In the genomic region with DNA sequence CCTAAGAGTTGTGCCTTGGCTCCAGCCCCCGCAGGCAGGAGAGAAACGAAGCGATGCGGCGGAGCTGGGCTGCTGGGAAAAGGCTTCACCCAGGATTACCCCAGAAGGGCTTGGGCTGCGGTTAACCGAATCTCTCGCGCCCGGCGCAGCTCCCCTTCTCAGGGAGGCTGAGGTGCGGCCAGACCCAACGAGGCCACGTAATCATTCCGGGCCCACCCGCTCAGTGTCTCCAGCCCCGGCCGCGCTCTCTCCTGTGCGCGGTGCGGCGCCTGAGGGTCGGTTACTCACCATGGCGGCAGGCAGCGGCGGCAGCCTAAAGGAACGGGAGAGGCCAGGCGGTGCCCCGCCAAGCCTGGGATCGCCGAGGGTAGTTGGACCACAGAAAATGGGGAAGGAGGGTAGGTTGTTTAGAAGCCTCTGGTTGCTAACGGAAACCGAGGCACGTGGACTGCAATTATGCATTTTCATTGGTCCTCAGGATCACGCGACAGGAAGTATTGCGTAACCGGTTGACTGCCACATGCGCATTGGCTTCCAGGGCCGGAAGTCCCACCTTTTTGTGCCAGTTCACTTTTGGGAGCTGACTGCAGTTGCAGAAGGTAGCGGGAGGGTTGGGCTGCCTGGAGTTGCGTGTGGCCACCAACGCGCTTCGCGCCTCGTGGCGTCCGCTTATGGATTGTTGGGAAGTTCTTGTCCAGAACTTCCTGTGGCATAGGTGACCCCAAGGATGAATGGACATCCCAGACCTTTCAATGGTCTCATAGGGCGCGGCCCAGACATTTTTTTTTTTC, we compare ENCODE assay signal across 1 cellular context.
TF ChIP-seq lines count a peak whose summit lies in the region.

A gene with protein sequence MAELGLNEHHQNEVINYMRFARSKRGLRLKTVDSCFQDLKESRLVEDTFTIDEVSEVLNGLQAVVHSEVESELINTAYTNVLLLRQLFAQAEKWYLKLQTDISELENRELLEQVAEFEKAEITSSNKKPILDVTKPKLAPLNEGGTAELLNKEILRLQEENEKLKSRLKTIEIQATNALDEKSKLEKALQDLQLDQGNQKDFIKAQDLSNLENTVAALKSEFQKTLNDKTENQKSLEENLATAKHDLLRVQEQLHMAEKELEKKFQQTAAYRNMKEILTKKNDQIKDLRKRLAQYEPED (minus strand): TSS at position 419 of the 791 bp plus-strand sequence. CDS start 128 bp downstream, at position 291.

TF ChIP-seq in HepG2, 621 proteins besides CTCF, POLR2A, EP300 and RAD21 (continued from another document and continues in another):
- TF ChIP-seq ZNF704 (CRISPR knock-in tag; IDR thresholded peaks at IDR 0.05; ENCODE audit: borderline replicate concordance) (no peak), MTF1 (CRISPR knock-in tag; IDR thresholded peaks at IDR 0.05) (no peak), MXI1 (IDR thresholded peaks at IDR 0.05; ENCODE audit: borderline replicate concordance, low read depth, low read length) (peak; percentile 93), HCFC1 (IDR thresholded peaks at IDR 0.05; ENCODE audit: low read depth, low read length) (peak; percentile 36; the same call in 1 of the 2 replicates), MLXIP (CRISPR knock-in tag; IDR thresholded peaks at IDR 0.05; ENCODE audit: borderline replicate concordance) (no peak), ZNF331 (CRISPR knock-in tag; IDR thresholded peaks at IDR 0.05) (peak; percentile 37; the same call in 1 of the 2 replicates), ZBTB38 (CRISPR knock-in tag; IDR thresholded peaks at IDR 0.05) (0 out of 2 replicates have a peak, but pooled peaks have one; percentile 49), ZNF292 (CRISPR knock-in tag; IDR thresholded peaks at IDR 0.05; ENCODE audit: borderline replicate concordance, low read depth) (peak; percentile 44; the same call in 1 of the 2 replicates), ZNF20 (CRISPR knock-in tag; IDR thresholded peaks at IDR 0.05) (no peak), NCOA2 (CRISPR knock-in tag; IDR thresholded peaks at IDR 0.05) (no peak), ZNF136 (CRISPR knock-in tag; IDR thresholded peaks at IDR 0.05; ENCODE audit: low read depth) (no peak), GMEB1 (CRISPR knock-in tag; IDR thresholded peaks at IDR 0.05; ENCODE audit: borderline replicate concordance) (peak; percentile 46; the same call in 1 of the 2 replicates), ZSCAN22 (CRISPR knock-in tag; IDR thresholded peaks at IDR 0.05) (no peak), ZNF616 (CRISPR knock-in tag; IDR thresholded peaks at IDR 0.05; ENCODE audit: low read depth) (no peak), REXO4 (CRISPR knock-in tag; IDR thresholded peaks at IDR 0.05; ENCODE audit: borderline replicate concordance) (no peak), ELF4 (CRISPR knock-in tag; IDR thresholded peaks at IDR 0.05; ENCODE audit: borderline replicate concordance) (no peak), ZNF10 (CRISPR knock-in tag; IDR thresholded peaks at IDR 0.05; ENCODE audit: borderline replicate concordance, low read depth) (no peak), ZNF432 (CRISPR knock-in tag; IDR thresholded peaks at IDR 0.05; ENCODE audit: borderline replicate concordance) (no peak), TBX2 (CRISPR knock-in tag; IDR thresholded peaks at IDR 0.05; ENCODE audit: borderline replicate concordance) (peak; percentile 83; the same call in 1 of the 2 replicates)
- TF ChIP-seq, protein P1, sequence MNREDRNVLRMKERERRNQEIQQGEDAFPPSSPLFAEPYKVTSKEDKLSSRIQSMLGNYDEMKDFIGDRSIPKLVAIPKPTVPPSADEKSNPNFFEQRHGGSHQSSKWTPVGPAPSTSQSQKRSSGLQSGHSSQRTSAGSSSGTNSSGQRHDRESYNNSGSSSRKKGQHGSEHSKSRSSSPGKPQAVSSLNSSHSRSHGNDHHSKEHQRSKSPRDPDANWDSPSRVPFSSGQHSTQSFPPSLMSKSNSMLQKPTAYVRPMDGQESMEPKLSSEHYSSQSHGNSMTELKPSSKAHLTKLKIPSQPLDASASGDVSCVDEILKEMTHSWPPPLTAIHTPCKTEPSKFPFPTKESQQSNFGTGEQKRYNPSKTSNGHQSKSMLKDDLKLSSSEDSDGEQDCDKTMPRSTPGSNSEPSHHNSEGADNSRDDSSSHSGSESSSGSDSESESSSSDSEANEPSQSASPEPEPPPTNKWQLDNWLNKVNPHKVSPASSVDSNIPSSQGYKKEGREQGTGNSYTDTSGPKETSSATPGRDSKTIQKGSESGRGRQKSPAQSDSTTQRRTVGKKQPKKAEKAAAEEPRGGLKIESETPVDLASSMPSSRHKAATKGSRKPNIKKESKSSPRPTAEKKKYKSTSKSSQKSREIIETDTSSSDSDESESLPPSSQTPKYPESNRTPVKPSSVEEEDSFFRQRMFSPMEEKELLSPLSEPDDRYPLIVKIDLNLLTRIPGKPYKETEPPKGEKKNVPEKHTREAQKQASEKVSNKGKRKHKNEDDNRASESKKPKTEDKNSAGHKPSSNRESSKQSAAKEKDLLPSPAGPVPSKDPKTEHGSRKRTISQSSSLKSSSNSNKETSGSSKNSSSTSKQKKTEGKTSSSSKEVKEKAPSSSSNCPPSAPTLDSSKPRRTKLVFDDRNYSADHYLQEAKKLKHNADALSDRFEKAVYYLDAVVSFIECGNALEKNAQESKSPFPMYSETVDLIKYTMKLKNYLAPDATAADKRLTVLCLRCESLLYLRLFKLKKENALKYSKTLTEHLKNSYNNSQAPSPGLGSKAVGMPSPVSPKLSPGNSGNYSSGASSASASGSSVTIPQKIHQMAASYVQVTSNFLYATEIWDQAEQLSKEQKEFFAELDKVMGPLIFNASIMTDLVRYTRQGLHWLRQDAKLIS (CRISPR knock-in tag; IDR thresholded peaks at IDR 0.05) = no peak
- TF ChIP-seq, protein P2, sequence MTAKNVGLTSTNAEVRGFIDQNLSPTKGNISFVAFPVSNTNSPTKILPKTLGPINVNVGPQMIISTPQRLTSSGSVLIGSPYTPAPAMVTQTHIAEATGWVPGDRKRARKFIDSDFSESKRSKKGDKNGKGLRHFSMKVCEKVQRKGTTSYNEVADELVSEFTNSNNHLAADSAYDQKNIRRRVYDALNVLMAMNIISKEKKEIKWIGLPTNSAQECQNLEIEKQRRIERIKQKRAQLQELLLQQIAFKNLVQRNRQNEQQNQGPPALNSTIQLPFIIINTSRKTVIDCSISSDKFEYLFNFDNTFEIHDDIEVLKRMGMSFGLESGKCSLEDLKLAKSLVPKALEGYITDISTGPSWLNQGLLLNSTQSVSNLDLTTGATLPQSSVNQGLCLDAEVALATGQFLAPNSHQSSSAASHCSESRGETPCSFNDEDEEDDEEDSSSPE (CRISPR knock-in tag; IDR thresholded peaks at IDR 0.05) = peak; percentile 71; the same call in 1 of the 2 replicates
- TF ChIP-seq, protein P3, sequence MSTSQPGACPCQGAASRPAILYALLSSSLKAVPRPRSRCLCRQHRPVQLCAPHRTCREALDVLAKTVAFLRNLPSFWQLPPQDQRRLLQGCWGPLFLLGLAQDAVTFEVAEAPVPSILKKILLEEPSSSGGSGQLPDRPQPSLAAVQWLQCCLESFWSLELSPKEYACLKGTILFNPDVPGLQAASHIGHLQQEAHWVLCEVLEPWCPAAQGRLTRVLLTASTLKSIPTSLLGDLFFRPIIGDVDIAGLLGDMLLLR (CRISPR knock-in tag; IDR thresholded peaks at IDR 0.05) = peak; percentile 68; the same call in 1 of the 2 replicates
- TF ChIP-seq, protein P4, sequence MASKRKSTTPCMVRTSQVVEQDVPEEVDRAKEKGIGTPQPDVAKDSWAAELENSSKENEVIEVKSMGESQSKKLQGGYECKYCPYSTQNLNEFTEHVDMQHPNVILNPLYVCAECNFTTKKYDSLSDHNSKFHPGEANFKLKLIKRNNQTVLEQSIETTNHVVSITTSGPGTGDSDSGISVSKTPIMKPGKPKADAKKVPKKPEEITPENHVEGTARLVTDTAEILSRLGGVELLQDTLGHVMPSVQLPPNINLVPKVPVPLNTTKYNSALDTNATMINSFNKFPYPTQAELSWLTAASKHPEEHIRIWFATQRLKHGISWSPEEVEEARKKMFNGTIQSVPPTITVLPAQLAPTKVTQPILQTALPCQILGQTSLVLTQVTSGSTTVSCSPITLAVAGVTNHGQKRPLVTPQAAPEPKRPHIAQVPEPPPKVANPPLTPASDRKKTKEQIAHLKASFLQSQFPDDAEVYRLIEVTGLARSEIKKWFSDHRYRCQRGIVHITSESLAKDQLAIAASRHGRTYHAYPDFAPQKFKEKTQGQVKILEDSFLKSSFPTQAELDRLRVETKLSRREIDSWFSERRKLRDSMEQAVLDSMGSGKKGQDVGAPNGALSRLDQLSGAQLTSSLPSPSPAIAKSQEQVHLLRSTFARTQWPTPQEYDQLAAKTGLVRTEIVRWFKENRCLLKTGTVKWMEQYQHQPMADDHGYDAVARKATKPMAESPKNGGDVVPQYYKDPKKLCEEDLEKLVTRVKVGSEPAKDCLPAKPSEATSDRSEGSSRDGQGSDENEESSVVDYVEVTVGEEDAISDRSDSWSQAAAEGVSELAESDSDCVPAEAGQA (IDR thresholded peaks at IDR 0.05; ENCODE audit: low read depth) = peak; percentile 19; the same call in 1 of the 2 replicates
- TF ChIP-seq, protein P4 (CRISPR knock-in tag; IDR thresholded peaks at IDR 0.05; ENCODE audit: borderline replicate concordance) = no peak; the same call in 1 of the 2 replicates
- TF ChIP-seq, protein P5, sequence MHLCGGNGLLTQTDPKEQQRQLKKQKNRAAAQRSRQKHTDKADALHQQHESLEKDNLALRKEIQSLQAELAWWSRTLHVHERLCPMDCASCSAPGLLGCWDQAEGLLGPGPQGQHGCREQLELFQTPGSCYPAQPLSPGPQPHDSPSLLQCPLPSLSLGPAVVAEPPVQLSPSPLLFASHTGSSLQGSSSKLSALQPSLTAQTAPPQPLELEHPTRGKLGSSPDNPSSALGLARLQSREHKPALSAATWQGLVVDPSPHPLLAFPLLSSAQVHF (CRISPR knock-in tag; IDR thresholded peaks at IDR 0.05) = no peak
- TF ChIP-seq, protein P6, sequence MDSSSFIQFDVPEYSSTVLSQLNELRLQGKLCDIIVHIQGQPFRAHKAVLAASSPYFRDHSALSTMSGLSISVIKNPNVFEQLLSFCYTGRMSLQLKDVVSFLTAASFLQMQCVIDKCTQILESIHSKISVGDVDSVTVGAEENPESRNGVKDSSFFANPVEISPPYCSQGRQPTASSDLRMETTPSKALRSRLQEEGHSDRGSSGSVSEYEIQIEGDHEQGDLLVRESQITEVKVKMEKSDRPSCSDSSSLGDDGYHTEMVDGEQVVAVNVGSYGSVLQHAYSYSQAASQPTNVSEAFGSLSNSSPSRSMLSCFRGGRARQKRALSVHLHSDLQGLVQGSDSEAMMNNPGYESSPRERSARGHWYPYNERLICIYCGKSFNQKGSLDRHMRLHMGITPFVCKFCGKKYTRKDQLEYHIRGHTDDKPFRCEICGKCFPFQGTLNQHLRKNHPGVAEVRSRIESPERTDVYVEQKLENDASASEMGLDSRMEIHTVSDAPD (CRISPR knock-in tag; IDR thresholded peaks at IDR 0.05) = no peak
